Comparison of ENCODE assay signal across 11 cellular contexts in genomic region chr6:155328074-155328538, GRCh38. TPM values are rescaled to one million over a fixed set of nuclear protein-coding genes. Genes with fewer than 3 reads are reported as not detected.
A peak's percentile ranks its signal among the peaks of the same experiment; 100 is the strongest.
DNase-seq lines count a peak whose midpoint lies in the region; ATAC-seq, FAIRE-seq and TF ChIP-seq lines count a peak whose summit lies in the region.
"Had no signal": no experiment of that assay in that cellular context is flagged by ENCODE, and none has a peak within 500 bp of the region (broad histone marks: within the 10 kb centered on the region; RNA-seq: fewer than 3 reads in every experiment).

No MANE protein-coding gene starts in this region.

- FAIRE-seq in GM12892 (lab: Jason Lieb, UNC): peak; percentile 21

- no peaks in the 10 kb centered on the region for H3K9me3 Mint-ChIP-seq in activated naive CD8-positive, alpha-beta T cell treated with anti-CD3 and anti-CD28 coated beads, Interleukin-2, amount 10 ng/mL, durations not matched to agents 7 days and 5 days
- H3K9me3 Mint-ChIP-seq in neural progenitor cell: no peaks in the 10 kb centered on the region
- H3K9me3 Mint-ChIP-seq: neural crest cell had no signal

- H3K27me3 Mint-ChIP-seq in activated naive CD8-positive, alpha-beta T cell treated with anti-CD3 and anti-CD28 coated beads, Interleukin-2, amount 10 ng/mL, durations not matched to agents 7 days and 5 days: no peaks in the 10 kb centered on the region
- H3K27me3 Mint-ChIP-seq in neural progenitor cell (ENCODE audit: insufficient read depth, low read depth): peaks cover 5% of the 10 kb centered on the region

- peaks cover 9% of the 10 kb centered on the region for H3F3A ChIP-seq in neural progenitor cell (ENCODE audit: low read depth)

- H4K20me1 ChIP-seq in neural progenitor cell (ENCODE audit: low read depth): no peaks in the 10 kb centered on the region

- H3K4me2 ChIP-seq in neural progenitor cell: peak overlapping the region; percentile 2

- H3K4me3 ChIP-seq in ACC112 (ENCODE audit: low read depth, low read length) (no peak overlapping the region), neural progenitor cell (no peak overlapping the region)
- H3K4me3 ChIP-seq: adrenal gland, thoracic aorta had no signal

- no peak for TF ChIP-seq POLR2A in GM12892 (IDR thresholded peaks at IDR 0.05; ENCODE audit: low read depth, low read length)

- H3K9me3 ChIP-seq in neural progenitor cell (ENCODE audit: low read depth): no peaks in the 10 kb centered on the region
- H3K9me3 ChIP-seq: adrenal gland, thoracic aorta had no signal

- H3K27me3 ChIP-seq in ACC112 (ENCODE audit: insufficient read depth, low read length) (no peaks in the 10 kb centered on the region), neural progenitor cell (no peaks in the 10 kb centered on the region)
- H3K27me3 ChIP-seq: adrenal gland had no signal

- no peak overlapping the region for H3K9ac ChIP-seq in neural progenitor cell

- peak overlapping the region; percentile 73 for H2AFZ ChIP-seq in ACC112 (ENCODE audit: low read length, unreplicated experiment)
- H2AFZ ChIP-seq in neural progenitor cell (replicated peaks): no peak overlapping the region

- H3K27ac ChIP-seq in ACC112 (ENCODE audit: low read depth, low read length) (peak overlapping the region; percentile 6; the same call in 1 of the 2 replicates), neural progenitor cell (no peak overlapping the region)
- H3K27ac ChIP-seq: adrenal gland, thoracic aorta had no signal

- no peak overlapping the region for H3K4me3 Mint-ChIP-seq in activated naive CD8-positive, alpha-beta T cell treated with anti-CD3 and anti-CD28 coated beads, Interleukin-2, amount 10 ng/mL, durations not matched to agents 7 days and 5 days
- no peak overlapping the region for H3K4me3 Mint-ChIP-seq in neural progenitor cell
- H3K4me3 Mint-ChIP-seq: neural crest cell had no signal

- peak; percentile 39 for ATAC-seq in activated naive CD8-positive, alpha-beta T cell treated with anti-CD3 and anti-CD28 coated beads, Interleukin-2, amount 10 ng/mL, durations not matched to agents 7 days and 5 days (ENCODE audit: low read depth)
- no peak for ATAC-seq in HG02798 (IDR thresholded peaks at IDR 0.05; ENCODE audit: poor library complexity, unreplicated experiment)

- DNase-seq in GM12892 (ENCODE audit: insufficient read length) (no peak), neural progenitor cell (ENCODE audit: low spot score) (no peak), NCI-H748 (lab: John Stamatoyannopoulos, UW; ENCODE audit: unreplicated experiment) (no peak), middle frontal gyrus (ENCODE audit: extremely low spot score, low spot score) (no peak)
- DNase-seq in activated naive CD8-positive, alpha-beta T cell treated with anti-CD3 and anti-CD28 coated beads, Interleukin-2, amount 10 ng/mL, durations not matched to agents 7 days and 5 days: no peak
- DNase-seq: NCI-H1436 treated with DMSO at 0.1 percent for 48 hours had no signal

- no peaks in the 10 kb centered on the region for H3K79me2 ChIP-seq in ACC112 (ENCODE audit: control insufficient read depth, insufficient read depth, low read length, unreplicated experiment)
- H3K79me2 ChIP-seq in neural progenitor cell (ENCODE audit: low read depth): no peaks in the 10 kb centered on the region

- no peaks in the 10 kb centered on the region for H3K36me3 Mint-ChIP-seq in activated naive CD8-positive, alpha-beta T cell treated with anti-CD3 and anti-CD28 coated beads, Interleukin-2, amount 10 ng/mL, durations not matched to agents 7 days and 5 days
- H3K36me3 Mint-ChIP-seq in neural progenitor cell: no peaks in the 10 kb centered on the region

- peak overlapping the region; percentile 2 for H3K27ac Mint-ChIP-seq in activated naive CD8-positive, alpha-beta T cell treated with anti-CD3 and anti-CD28 coated beads, Interleukin-2, amount 10 ng/mL, durations not matched to agents 7 days and 5 days
- H3K27ac Mint-ChIP-seq in neural progenitor cell: no peak overlapping the region

- H3K36me3 ChIP-seq in ACC112 (ENCODE audit: insufficient read depth, low read length): no peaks in the 10 kb centered on the region
- H3K36me3 ChIP-seq in neural progenitor cell: no peaks in the 10 kb centered on the region
- H3K36me3 ChIP-seq: adrenal gland, thoracic aorta had no signal

- peaks cover 20% of the 10 kb centered on the region for H3K4me1 Mint-ChIP-seq in activated naive CD8-positive, alpha-beta T cell treated with anti-CD3 and anti-CD28 coated beads, Interleukin-2, amount 10 ng/mL, durations not matched to agents 7 days and 5 days
- peaks cover 12% of the 10 kb centered on the region for H3K4me1 Mint-ChIP-seq in neural progenitor cell

- H3K4me1 ChIP-seq in ACC112 (ENCODE audit: control insufficient read depth, insufficient read depth, low read length, unreplicated experiment) (peaks cover 16% of the 10 kb centered on the region), neural progenitor cell (peaks cover 18% of the 10 kb centered on the region)

- POLR2A ChIA-PET in activated naive CD8-positive, alpha-beta T cell treated with anti-CD3 and anti-CD28 coated beads, Interleukin-2, amount 10 ng/mL, durations not matched to agents 7 days and 5 days (lab: Charles Lee): no interaction called here

- TF ChIP-seq CTCF in neural progenitor cell (IDR thresholded peaks at IDR 0.05): no peak

RNA-seq across cellular contexts. Expression of gene TFB1M, which starts 13.8 kb away (rescaled TPM):
- polyA plus RNA-seq in GM12892 (2012; ENCODE audit: missing spikeins): 25.4 TPM
- total RNA-seq in activated naive CD8-positive, alpha-beta T cell treated with anti-CD3 and anti-CD28 coated beads, Interleukin-2, amount 10 ng/mL, durations not matched to agents 7 days and 5 days: 10 to 100 TPM; 32.4 to 36.3 TPM
- total RNA-seq in neural progenitor cell (ENCODE audit: low replicate concordance): 24.1 and 24.6 TPM in 2 replicates
